ENCODE assay signal across 8 cellular contexts in the genomic region with DNA sequence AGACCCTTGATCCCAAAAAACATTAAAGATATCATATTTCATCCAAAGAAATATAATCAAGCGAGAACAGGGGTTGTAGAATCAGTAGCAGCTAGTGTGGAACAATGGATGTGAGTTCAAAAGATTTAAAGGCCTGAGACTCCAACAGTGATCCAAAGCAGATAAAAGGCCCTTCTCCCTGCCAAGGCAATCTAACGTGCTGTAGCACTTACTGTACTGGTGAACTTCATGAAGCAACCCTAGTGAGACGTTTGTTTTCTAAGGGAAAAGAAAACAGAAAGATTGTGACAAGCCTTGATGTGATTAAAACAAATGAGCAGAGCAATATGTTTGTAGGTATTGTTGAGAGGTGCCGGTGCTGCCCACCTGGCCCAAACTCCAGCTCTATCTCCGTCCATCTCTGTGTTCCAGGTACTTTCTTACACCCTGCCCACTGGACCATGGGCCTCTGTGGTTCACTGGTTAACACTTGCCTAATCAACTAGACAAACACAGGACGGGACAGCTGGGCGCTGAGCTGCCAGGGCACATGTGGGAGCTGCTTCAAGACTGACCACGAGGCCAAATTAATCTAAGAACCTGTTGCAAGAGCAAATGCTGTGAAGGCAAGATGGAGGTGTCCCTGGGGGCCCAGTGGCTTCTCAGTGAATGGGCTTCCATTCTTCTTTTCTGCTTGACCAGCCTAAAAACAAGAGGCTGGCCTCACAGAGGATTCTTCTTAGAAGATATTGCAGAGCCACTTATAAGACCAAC.
DNase-seq lines count a peak whose midpoint lies in the region; ATAC-seq and TF ChIP-seq lines count a peak whose summit lies in the region.

No MANE protein-coding gene starts in this region.

- H2AFZ ChIP-seq in Karpas-422 (ENCODE audit: low read length): no peak overlapping the region

- no peak overlapping the region for H3K27ac Mint-ChIP-seq in chondrocyte (ENCODE audit: unreplicated experiment)
- peak overlapping the region; percentile 92 to 93 (median 92) for H3K27ac Mint-ChIP-seq in nephron

- H3K9me3 Mint-ChIP-seq in chondrocyte (ENCODE audit: low read depth) (no peaks in the 10 kb centered on the region), nephron (no peaks in the 10 kb centered on the region)

- in situ Hi-C loops in Caki2 (cut with HindIII; ENCODE audit: low pct_unique_long_range_greater_than_20kb, low sequenced_read_pairs): no loop called here

- H3K9ac ChIP-seq in Karpas-422 (ENCODE audit: low read length): no peak overlapping the region

- H3K79me2 ChIP-seq in Karpas-422 (ENCODE audit: low read length): no peaks in the 10 kb centered on the region

- H3K27ac ChIP-seq in Karpas-422 (ENCODE audit: low read length): no peak overlapping the region

- no peak overlapping the region for H3K4me3 ChIP-seq in Karpas-422 (ENCODE audit: low read length)

- peaks cover 14% of the 10 kb centered on the region for H3K4me1 ChIP-seq in Karpas-422 (ENCODE audit: low read length)

- H3K4me2 ChIP-seq in Karpas-422 (ENCODE audit: low read depth, low read length, poor library complexity, severe bottlenecking): no peak overlapping the region

- H3K36me3 Mint-ChIP-seq in chondrocyte (ENCODE audit: low read depth) (no peaks in the 10 kb centered on the region), nephron (ENCODE audit: low read depth) (no peaks in the 10 kb centered on the region)

- H4K20me1 ChIP-seq in Karpas-422 (ENCODE audit: insufficient read depth, low read depth, low read length): no peaks in the 10 kb centered on the region

- peaks cover 35% of the 10 kb centered on the region for H3K4me1 Mint-ChIP-seq in chondrocyte (ENCODE audit: low read depth)
- peaks cover 32% of the 10 kb centered on the region for H3K4me1 Mint-ChIP-seq in nephron

- H3K27me3 Mint-ChIP-seq in chondrocyte (ENCODE audit: low read depth) (no peaks in the 10 kb centered on the region), nephron (ENCODE audit: low read depth) (peaks cover 3% of the 10 kb centered on the region)

- H3K9me2 ChIP-seq in Karpas-422 (replicated peaks; ENCODE audit: insufficient read depth, low read length): no peaks in the 10 kb centered on the region

- H3K36me3 ChIP-seq in Karpas-422 (ENCODE audit: insufficient read depth, low read length): no peaks in the 10 kb centered on the region

- DNase-seq in Caki2 (ENCODE audit: low read depth) (peak; percentile 21), NCI-H146 treated with DMSO at 0.1 percent for 48 hours (lab: John Stamatoyannopoulos, UW; ENCODE audit: unreplicated experiment) (peak; percentile 53), chondrocyte (ENCODE audit: low spot score) (no peak), Karpas-422 (no peak), HT-29 (ENCODE audit: low spot score) (no peak)

- peak overlapping the region; percentile 13 for H3K4me3 Mint-ChIP-seq in chondrocyte (ENCODE audit: unreplicated experiment)
- H3K4me3 Mint-ChIP-seq in nephron: peak overlapping the region; percentile 69 to 79 (median 76)

- no peaks in the 10 kb centered on the region for H3K27me3 ChIP-seq in Karpas-422 (ENCODE audit: low read length)

- TF ChIP-seq CTCF in chondrocyte (IDR thresholded peaks at IDR 0.05) (no peak), nephron (IDR thresholded peaks at IDR 0.05; ENCODE audit: unreplicated experiment in 3 of 3) (no peak)

- H3K9me3 ChIP-seq in Karpas-422 (ENCODE audit: low read length): no peaks in the 10 kb centered on the region

- no peak for ATAC-seq in HG02840 (IDR thresholded peaks at IDR 0.05; ENCODE audit: low FRiP score, unreplicated experiment)
- no peak for ATAC-seq in HG03139 (IDR thresholded peaks at IDR 0.05; ENCODE audit: unreplicated experiment)

Comparison
In these comparisons a context has a peak if more than half of its experiments do, and no peak if none do; other contexts are left out.
1. DNase-seq: peak in Caki2 (single experiment) and NCI-H146 treated with DMSO at 0.1 percent for 48 hours (single experiment); none in chondrocyte (single experiment), Karpas-422 (single experiment) and HT-29 (single experiment).